8 cellular contexts compared by ENCODE assay signal in genomic region chr2:229834368-229834767, GRCh38.
DNase-seq lines count a peak whose midpoint lies in the region; ATAC-seq, FAIRE-seq and TF ChIP-seq lines count a peak whose summit lies in the region.
"Not testable (repeated sequence)": the region's sequence is repeated elsewhere in the genome, so short reads cannot be mapped to it uniquely, and the experiment has no call there.

No MANE protein-coding gene starts in this region.

- intact Hi-C loops in CD4-positive, alpha-beta memory T cell (cut with micrococcal nuclease), result loop anchor here (2.0 kb wide), 1 partner anchor 18 kb away; no protein-coding TSS in a partner anchor
- intact Hi-C loops in left ventricle myocardium superior (cut with micrococcal nuclease); naive thymus-derived CD4-positive, alpha-beta T cell (cut with micrococcal nuclease): not testable (repeated sequence)

- not testable (repeated sequence) for H4K20me1 ChIP-seq in GM23338 (replicated peaks; ENCODE audit: insufficient read depth)
- H4K20me1 ChIP-seq in SK-N-SH (ENCODE audit: insufficient read depth), result peaks cover 39% of the 10 kb centered on the region

- TF ChIP-seq RAD21 in A549 (conservative IDR thresholded peaks at IDR 0.05 in 1 of 2, IDR thresholded peaks at IDR 0.05 in 1 of 2); Ishikawa (IDR thresholded peaks at IDR 0.05; ENCODE audit: low read depth); SK-N-SH (IDR thresholded peaks at IDR 0.05; ENCODE audit: low read length): not testable (repeated sequence)

- H3K9ac ChIP-seq in SK-N-SH, result not testable (repeated sequence)

- WGBS in A549 (ENCODE audit: missing lambda C conversion rate), result 91% methylated on average over 4 of the region's 4 CpGs
- WGBS in SK-N-SH (ENCODE audit: low lambda C conversion rate), result 97% methylated on average over 4 of the region's 4 CpGs

- not testable (repeated sequence) for H2AFZ ChIP-seq in GM23338; SK-N-SH (ENCODE audit: low read depth)

- H3K4me3 Mint-ChIP-seq in CD4-positive, alpha-beta memory T cell, result peak overlapping the region in 5 of 8 donors; percentile 44 to 67 (median 60)
- H3K4me3 Mint-ChIP-seq in GM23338; activated naive CD4-positive, alpha-beta T cell treated with anti-CD3 and anti-CD28 coated beads, Interleukin-2, amount 50 U/mL, for 24 hours: not testable (repeated sequence)
- H3K4me3 Mint-ChIP-seq in naive thymus-derived CD4-positive, alpha-beta T cell, result peak overlapping the region in 9 of 10 donors; percentile 0 to 77 (median 66)

- not testable (repeated sequence) for H3K9me2 ChIP-seq in GM23338 (ENCODE audit: insufficient read depth); SK-N-SH

- H3K4me1 ChIP-seq in A549; GM23338 (ENCODE audit: insufficient read depth); SK-N-SH (ENCODE audit: control insufficient read depth in 1 of 2, insufficient read depth in 2 of 2, low read depth in 1 of 2, low read length in 1 of 2): not testable (repeated sequence)
- H3K4me1 ChIP-seq in CD4-positive, alpha-beta memory T cell (ENCODE audit: insufficient read depth, low read length), result peaks cover 71% of the 10 kb centered on the region
- peaks cover 18 to 45% of the 10 kb centered on the region in 2 donors for H3K4me1 ChIP-seq in naive thymus-derived CD4-positive, alpha-beta T cell (ENCODE audit: control insufficient read depth in 2 of 2, insufficient read depth in 2 of 2, low read length in 2 of 2)

- H3K4me3 ChIP-seq in A549; CD4-positive, alpha-beta memory T cell (ENCODE audit: low read length in 2 of 2); GM23338; SK-N-SH (ENCODE audit: low read depth in 2 of 2, low read length in 1 of 2); naive thymus-derived CD4-positive, alpha-beta T cell (ENCODE audit: low read length): not testable (repeated sequence)

- not testable (repeated sequence) for ATAC-seq in A549; GM23338; left ventricle myocardium superior; naive thymus-derived CD4-positive, alpha-beta T cell

- not testable (repeated sequence) for H3F3A ChIP-seq in GM23338 (replicated peaks; ENCODE audit: low read depth); SK-N-SH (replicated peaks; ENCODE audit: insufficient read depth)

- POLR2A ChIA-PET in A549 (lab: Yijun Ruan, JAX), result not testable (repeated sequence)
- POLR2A ChIA-PET in CD4-positive, alpha-beta memory T cell (lab: Charles Lee; ENCODE audit: partially characterized antibody), result interaction anchor here (1.1 to 5.7 kb wide), 4 partner anchors 12 to 16 kb away, joined by 3 to 41 read pairs (median 12); no protein-coding TSS in a partner anchor
- POLR2A ChIA-PET in SK-N-SH (lab: Yijun Ruan, JAX), result interaction anchor here (0.6 kb wide), 1 partner anchor 87 kb away, joined by 3 read pairs; no protein-coding TSS in a partner anchor
- POLR2A ChIA-PET in naive thymus-derived CD4-positive, alpha-beta T cell (lab: Charles Lee), result interaction anchor here (0.7 to 2.4 kb wide), 5 partner anchors 12 to 77 kb away, joined by 3 to 13 read pairs (median 4); no protein-coding TSS in a partner anchor

- H3K27ac Mint-ChIP-seq in CD4-positive, alpha-beta memory T cell, result peak overlapping the region in 5 of 7 donors; percentile 20 to 91 (median 77)
- not testable (repeated sequence) for H3K27ac Mint-ChIP-seq in GM23338
- peak overlapping the region; percentile 46 for H3K27ac Mint-ChIP-seq in activated naive CD4-positive, alpha-beta T cell treated with anti-CD3 and anti-CD28 coated beads, Interleukin-2, amount 50 U/mL, for 24 hours
- peak overlapping the region in 8 of 9 donors; percentile 43 to 97 (median 80) for H3K27ac Mint-ChIP-seq in naive thymus-derived CD4-positive, alpha-beta T cell

- TF ChIP-seq CTCF in A549 (IDR thresholded peaks at IDR 0.05); GM23338 (conservative IDR thresholded peaks at IDR 0.05; ENCODE audit: low read depth in 2 of 2); SK-N-SH (IDR thresholded peaks at IDR 0.05): not testable (repeated sequence)

- not testable (repeated sequence) for H3K27me3 Mint-ChIP-seq in CD4-positive, alpha-beta memory T cell; GM23338 (ENCODE audit: insufficient read depth, low read depth, poor library complexity); activated naive CD4-positive, alpha-beta T cell treated with anti-CD3 and anti-CD28 coated beads, Interleukin-2, amount 50 U/mL, for 24 hours; naive thymus-derived CD4-positive, alpha-beta T cell

- 0 out of 2 replicates have a peak, but pooled peaks cover 16% of the 10 kb centered on the region for H3K79me2 ChIP-seq in GM23338 (replicated peaks; ENCODE audit: insufficient read depth)
- peaks cover 76% of the 10 kb centered on the region for H3K79me2 ChIP-seq in SK-N-SH (ENCODE audit: insufficient read depth)

- not testable (repeated sequence) for H3K27ac ChIP-seq in A549; CD4-positive, alpha-beta memory T cell (ENCODE audit: low read depth, low read length); GM23338 (ENCODE audit: low read depth); SK-N-SH (ENCODE audit: low read depth in 2 of 2, low read length in 1 of 2); naive thymus-derived CD4-positive, alpha-beta T cell (ENCODE audit: low read depth, low read length)

- not testable (repeated sequence) for H3K9me3 ChIP-seq in A549; CD4-positive, alpha-beta memory T cell (ENCODE audit: control insufficient read depth in 1 of 2, low read length in 2 of 2); SK-N-SH; naive thymus-derived CD4-positive, alpha-beta T cell (ENCODE audit: control insufficient read depth in 2 of 3, low read length in 3 of 3)

- not testable (repeated sequence) for FAIRE-seq in A549 (lab: Jason Lieb, UNC)

- H3K36me3 ChIP-seq in CD4-positive, alpha-beta memory T cell (ENCODE audit: insufficient read depth, low read length), result peaks cover 24% of the 10 kb centered on the region
- not testable (repeated sequence) for H3K36me3 ChIP-seq in GM23338 (ENCODE audit: insufficient read depth)
- peaks cover 63 to 69% of the 10 kb centered on the region in 2 experiments for H3K36me3 ChIP-seq in SK-N-SH (replicated peaks in 1 of 2; ENCODE audit: control insufficient read depth in 1 of 2, insufficient read depth in 2 of 2, low read length in 1 of 2)
- H3K36me3 ChIP-seq in naive thymus-derived CD4-positive, alpha-beta T cell (ENCODE audit: control insufficient read depth in 2 of 3, insufficient read depth in 3 of 3, low read length in 3 of 3), result peaks cover 2 to 22% (median 6%) of the 10 kb centered on the region in 3 experiments

- CTCF ChIA-PET in A549 (lab: Yijun Ruan, JAX) (interaction anchor here (0.7 to 2.9 kb wide), 2 partner anchors 33 to 53 kb away, joined by 3 to 7 read pairs; no protein-coding TSS in a partner anchor), SK-N-SH (lab: Yijun Ruan, JAX) (interaction anchor here (0.6 to 1.1 kb wide), 5 partner anchors 19 to 235 kb away, joined by 3 to 5 read pairs (median 3); partner anchors contain the start of gene SLC16A14)
- CTCF ChIA-PET in CD4-positive, alpha-beta memory T cell (lab: Charles Lee; ENCODE audit: partially characterized antibody), result interaction anchor here (0.9 to 4.9 kb wide), 7 partner anchors 13 to 87 kb away, joined by 3 to 21 read pairs (median 4); partner anchors contain the start of genes FBXO36 and TRIP12
- CTCF ChIA-PET in naive thymus-derived CD4-positive, alpha-beta T cell (lab: Charles Lee), result interaction anchor here (0.6 to 2.6 kb wide), 4 partner anchors 13 to 175 kb away, joined by 3 to 6 read pairs (median 5); no protein-coding TSS in a partner anchor

- H3K36me3 Mint-ChIP-seq in CD4-positive, alpha-beta memory T cell, result peaks cover 17 to 63% of the 10 kb centered on the region in 2 donors
- peaks cover 14% of the 10 kb centered on the region; the same call in 2 of the 3 replicates for H3K36me3 Mint-ChIP-seq in GM23338 (ENCODE audit: low read depth)
- H3K36me3 Mint-ChIP-seq in activated naive CD4-positive, alpha-beta T cell treated with anti-CD3 and anti-CD28 coated beads, Interleukin-2, amount 50 U/mL, for 24 hours, result peaks cover 20% of the 10 kb centered on the region
- H3K36me3 Mint-ChIP-seq in naive thymus-derived CD4-positive, alpha-beta T cell, result peaks cover 5 to 30% (median 22%) of the 10 kb centered on the region in 5 donors

- H3K4me1 Mint-ChIP-seq in CD4-positive, alpha-beta memory T cell, result peaks cover 45 to 76% (median 58%) of the 10 kb centered on the region in 4 donors
- H3K4me1 Mint-ChIP-seq in GM23338, result not testable (repeated sequence)
- peaks cover 84% of the 10 kb centered on the region for H3K4me1 Mint-ChIP-seq in activated naive CD4-positive, alpha-beta T cell treated with anti-CD3 and anti-CD28 coated beads, Interleukin-2, amount 50 U/mL, for 24 hours
- H3K4me1 Mint-ChIP-seq in naive thymus-derived CD4-positive, alpha-beta T cell, result peaks cover 23 to 83% (median 78%) of the 10 kb centered on the region in 7 donors

- TF ChIP-seq POLR2A in A549 (IDR thresholded peaks at IDR 0.05; ENCODE audit: low read length), result not testable (repeated sequence)

- not testable (repeated sequence) for TF ChIP-seq EP300 in A549 (IDR thresholded peaks at IDR 0.05); Ishikawa (IDR thresholded peaks at IDR 0.05; ENCODE audit: borderline replicate concordance); SK-N-SH (IDR thresholded peaks at IDR 0.05; ENCODE audit: borderline replicate concordance in 1 of 2, low read depth in 1 of 2, low read length in 1 of 2)

- not testable (repeated sequence) for H3K9me3 Mint-ChIP-seq in CD4-positive, alpha-beta memory T cell; GM23338; activated naive CD4-positive, alpha-beta T cell treated with anti-CD3 and anti-CD28 coated beads, Interleukin-2, amount 50 U/mL, for 24 hours; naive thymus-derived CD4-positive, alpha-beta T cell

- H3K4me2 ChIP-seq in A549, GM23338, SK-N-SH: not testable (repeated sequence)

- DNase-seq in A549 (ENCODE audit: low read depth in 1 of 2, low spot score in 1 of 2); CD4-positive, alpha-beta memory T cell; GM23338 (ENCODE audit: low spot score); SK-N-SH; naive thymus-derived CD4-positive, alpha-beta T cell: not testable (repeated sequence)
- peak; percentile 22 for DNase-seq in left ventricle myocardium superior

- not testable (repeated sequence) for H3K27me3 ChIP-seq in CD4-positive, alpha-beta memory T cell (ENCODE audit: insufficient read depth, low read length); GM23338 (ENCODE audit: insufficient read depth); SK-N-SH (ENCODE audit: insufficient read depth); naive thymus-derived CD4-positive, alpha-beta T cell (ENCODE audit: control insufficient read depth in 2 of 2, insufficient read depth in 2 of 2, low read length in 2 of 2)
